12 cellular contexts compared by ENCODE assay signal in genomic region chr17:29763273-29763672, GRCh38.
DNase-seq lines count a peak whose midpoint lies in the region; TF ChIP-seq lines count a peak whose summit lies in the region.
"Had no signal": no experiment of that assay in that cellular context is flagged by ENCODE, and none has a peak within 500 bp of the region (broad histone marks: within the 10 kb centered on the region; RNA-seq: fewer than 3 reads in every experiment).

No MANE protein-coding gene starts in this region.

- intact Hi-C loops in activated CD4-positive, alpha-beta T cell treated with anti-CD3 and anti-CD28 coated beads, Interleukin-2, amount 10 ng/mL, durations not matched to agents 24 days and 14 days (cut with micrococcal nuclease) = no loop called here
- intact Hi-C loops in posterior cingulate gyrus (cut with DNase I) = no loop called here
- intact Hi-C loops in sigmoid colon (cut with DNase I) = loop anchor here (5.0 to 10.0 kb wide), 2 partner anchors 116 to 148 kb away; no protein-coding TSS in a partner anchor

- peaks cover 26% of the 10 kb centered on the region for H3K4me1 ChIP-seq in HEK293 (ENCODE audit: control insufficient read depth, insufficient read depth, low read length)
- peaks cover 0 to 9% (median 2%) of the 10 kb centered on the region in 4 donors for H3K4me1 ChIP-seq in sigmoid colon

- WGBS in sigmoid colon, 2 donors = 72 to 83% methylated on average over 3 of the region's 3 CpGs

- H3K27ac ChIP-seq in HEK293 (ENCODE audit: extremely low read depth, low read depth, low read length) (no peak overlapping the region), SK-N-MC (peak overlapping the region; percentile 27; the same call in 1 of the 2 replicates), sigmoid colon (no peak overlapping the region)
- H3K27ac ChIP-seq: GM23248 had no signal

- H3K9ac ChIP-seq in SK-N-MC (ENCODE audit: insufficient read length) = no peak overlapping the region
- H3K9ac ChIP-seq: GM23248 had no signal

- TF ChIP-seq POLR2A in sigmoid colon (IDR thresholded peaks at IDR 0.05) = no peak

- peak; percentile 24 for DNase-seq in activated CD4-positive, alpha-beta T cell treated with anti-CD3 and anti-CD28 coated beads, Interleukin-2, amount 10 ng/mL, durations not matched to agents 24 days and 14 days
- no peak for DNase-seq in activated CD4-positive, alpha-beta T cell treated with anti-CD3 and anti-CD28 coated beads, Interleukin-2, amount 50 U/mL, for 1 hour
- no peak for DNase-seq in SK-N-MC (ENCODE audit: low read depth, low spot score)
- DNase-seq in posterior cingulate gyrus = no peak
- DNase-seq in stimulated activated CD4-positive, alpha-beta T cell treated with anti-CD3 and anti-CD28 coated beads, Interleukin-15, amount 100 ng/mL, for 24 hours = no peak
- no peak for DNase-seq in sigmoid colon
- DNase-seq: Caco-2; CD8-positive, alpha-beta memory T cell; GM23248; IMR-90 had no signal

- H3K4me3 Mint-ChIP-seq in activated CD4-positive, alpha-beta T cell treated with anti-CD3 and anti-CD28 coated beads, Interleukin-2, amount 10 ng/mL, durations not matched to agents 24 days and 14 days = no peak overlapping the region
- H3K4me3 Mint-ChIP-seq: CD14-positive monocyte had no signal

- no peak for TF ChIP-seq EP300 in sigmoid colon (IDR thresholded peaks at IDR 0.05)

- H3K27me3 Mint-ChIP-seq in activated CD4-positive, alpha-beta T cell treated with anti-CD3 and anti-CD28 coated beads, Interleukin-2, amount 10 ng/mL, durations not matched to agents 24 days and 14 days = no peaks in the 10 kb centered on the region
- H3K27me3 Mint-ChIP-seq: CD8-positive, alpha-beta memory T cell had no signal

- no peak for TF ChIP-seq CTCF in HEK293 (tag by site-specific recombination; IDR thresholded peaks at IDR 0.05)
- no peak for TF ChIP-seq CTCF in sigmoid colon (IDR thresholded peaks at IDR 0.05)

- H3K4me3 ChIP-seq in HEK293 (ENCODE audit: low read depth, low read length) (no peak overlapping the region), SK-N-MC (peak overlapping the region; percentile 16), sigmoid colon (no peak overlapping the region)
- H3K4me3 ChIP-seq: GM23248 had no signal

- H3K36me3 ChIP-seq in HEK293 (ENCODE audit: control insufficient read depth in 2 of 2, insufficient read depth in 1 of 2, low read length in 2 of 2) (no peaks in the 10 kb centered on the region; a peak in 1 of 3 replicates), SK-N-MC (ENCODE audit: insufficient read depth, low read length) (no peaks in the 10 kb centered on the region), sigmoid colon (no peaks in the 10 kb centered on the region)

- H3K36me3 Mint-ChIP-seq in activated CD4-positive, alpha-beta T cell treated with anti-CD3 and anti-CD28 coated beads, Interleukin-2, amount 10 ng/mL, durations not matched to agents 24 days and 14 days (ENCODE audit: low read depth) = peaks cover 6% of the 10 kb centered on the region

- no peaks in the 10 kb centered on the region for H3K9me3 ChIP-seq in HEK293 (ENCODE audit: control insufficient read depth, insufficient read depth, low read depth, low read length)
- H3K9me3 ChIP-seq in SK-N-MC (ENCODE audit: low read depth, low read length) = no peaks in the 10 kb centered on the region
- H3K9me3 ChIP-seq in sigmoid colon = no peaks in the 10 kb centered on the region
- H3K9me3 ChIP-seq: Caco-2 had no signal

- H3K27me3 ChIP-seq in sigmoid colon = no peaks in the 10 kb centered on the region

- H3K4me1 Mint-ChIP-seq in activated CD4-positive, alpha-beta T cell treated with anti-CD3 and anti-CD28 coated beads, Interleukin-2, amount 10 ng/mL, durations not matched to agents 24 days and 14 days = peaks cover 24% of the 10 kb centered on the region

- no peaks in the 10 kb centered on the region for H3K9me3 Mint-ChIP-seq in activated CD4-positive, alpha-beta T cell treated with anti-CD3 and anti-CD28 coated beads, Interleukin-2, amount 10 ng/mL, durations not matched to agents 24 days and 14 days
- H3K9me3 Mint-ChIP-seq: CD14-positive monocyte; CD8-positive, alpha-beta memory T cell had no signal

- POLR2A ChIA-PET in HEK293 (lab: Yijun Ruan, JAX) = no interaction called here

- no peak overlapping the region for H3K27ac Mint-ChIP-seq in activated CD4-positive, alpha-beta T cell treated with anti-CD3 and anti-CD28 coated beads, Interleukin-2, amount 10 ng/mL, durations not matched to agents 24 days and 14 days

- CTCF ChIA-PET in HEK293 (lab: Yijun Ruan, JAX) = interaction anchor here (0.6 to 3.2 kb wide), 5 partner anchors 14 to 330 kb away, joined by 3 to 9 read pairs (median 5); no protein-coding TSS in a partner anchor

TF ChIP-seq in HEK293, 187 proteins besides CTCF, POLR2A, EP300 and RAD21:
- TF ChIP-seq ZNF16 (tag by site-specific recombination; IDR thresholded peaks at IDR 0.05; ENCODE audit: low read depth) = no peak
- TF ChIP-seq, protein P1, sequence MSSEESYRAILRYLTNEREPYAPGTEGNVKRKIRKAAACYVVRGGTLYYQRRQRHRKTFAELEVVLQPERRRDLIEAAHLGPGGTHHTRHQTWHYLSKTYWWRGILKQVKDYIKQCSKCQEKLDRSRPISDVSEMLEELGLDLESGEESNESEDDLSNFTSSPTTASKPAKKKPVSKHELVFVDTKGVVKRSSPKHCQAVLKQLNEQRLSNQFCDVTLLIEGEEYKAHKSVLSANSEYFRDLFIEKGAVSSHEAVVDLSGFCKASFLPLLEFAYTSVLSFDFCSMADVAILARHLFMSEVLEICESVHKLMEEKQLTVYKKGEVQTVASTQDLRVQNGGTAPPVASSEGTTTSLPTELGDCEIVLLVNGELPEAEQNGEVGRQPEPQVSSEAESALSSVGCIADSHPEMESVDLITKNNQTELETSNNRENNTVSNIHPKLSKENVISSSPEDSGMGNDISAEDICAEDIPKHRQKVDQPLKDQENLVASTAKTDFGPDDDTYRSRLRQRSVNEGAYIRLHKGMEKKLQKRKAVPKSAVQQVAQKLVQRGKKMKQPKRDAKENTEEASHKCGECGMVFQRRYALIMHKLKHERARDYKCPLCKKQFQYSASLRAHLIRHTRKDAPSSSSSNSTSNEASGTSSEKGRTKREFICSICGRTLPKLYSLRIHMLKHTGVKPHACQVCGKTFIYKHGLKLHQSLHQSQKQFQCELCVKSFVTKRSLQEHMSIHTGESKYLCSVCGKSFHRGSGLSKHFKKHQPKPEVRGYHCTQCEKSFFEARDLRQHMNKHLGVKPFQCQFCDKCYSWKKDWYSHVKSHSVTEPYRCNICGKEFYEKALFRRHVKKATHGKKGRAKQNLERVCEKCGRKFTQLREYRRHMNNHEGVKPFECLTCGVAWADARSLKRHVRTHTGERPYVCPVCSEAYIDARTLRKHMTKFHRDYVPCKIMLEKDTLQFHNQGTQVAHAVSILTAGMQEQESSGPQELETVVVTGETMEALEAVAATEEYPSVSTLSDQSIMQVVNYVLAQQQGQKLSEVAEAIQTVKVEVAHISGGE (tag by site-specific recombination; conservative IDR thresholded peaks at IDR 0.05; ENCODE audit: low read depth) = no peak
- peak; percentile 33; the same call in 1 of the 2 replicates for TF ChIP-seq GLIS1 (tag by site-specific recombination; IDR thresholded peaks at IDR 0.05)
- TF ChIP-seq ZNF335 (tag by site-specific recombination; conservative IDR thresholded peaks at IDR 0.05) = peak; percentile 81
TF ChIP-seq in HEK293: peak in this region for 2.
